8 cellular contexts compared by ENCODE assay signal in the genomic region with DNA sequence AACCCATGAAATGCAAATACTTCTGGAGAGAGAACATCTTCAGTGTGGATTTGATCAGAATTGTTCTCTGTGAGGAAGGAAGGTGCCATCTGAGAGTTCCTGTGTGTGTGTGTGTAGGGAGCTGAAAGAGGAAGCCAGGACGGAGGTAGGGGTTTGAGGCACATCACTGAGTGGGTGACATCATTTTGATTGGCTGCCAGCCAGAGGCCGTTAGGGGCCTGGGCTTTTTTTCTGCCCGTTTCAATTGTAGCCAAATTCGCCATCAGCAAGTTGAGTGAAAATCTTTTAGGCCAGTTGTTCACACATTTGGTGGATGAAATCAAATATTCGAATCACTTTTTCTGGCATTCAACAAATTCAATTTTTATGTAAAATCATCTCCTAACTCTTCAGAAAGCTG. TPM values are rescaled to one million over a fixed set of nuclear protein-coding genes. Genes with fewer than 3 reads are reported as not detected.
DNase-seq lines count a peak whose midpoint lies in the region; ATAC-seq and TF ChIP-seq lines count a peak whose summit lies in the region.

No MANE protein-coding gene starts in this region.

- no peak for TF ChIP-seq EP300 in esophagus muscularis mucosa (IDR thresholded peaks at IDR 0.05)

- 0 out of 2 replicates have a peak, but pooled peaks cover 2% of the 10 kb centered on the region for H3K9me3 ChIP-seq in HAP-1
- peaks cover 0 to 14% (median 11%) of the 10 kb centered on the region in 4 donors for H3K9me3 ChIP-seq in esophagus muscularis mucosa

- intact Hi-C loops in esophagus muscularis mucosa (cut with DNase I): no loop called here

- H3K36me3 ChIP-seq in HAP-1 (replicated peaks): no peaks in the 10 kb centered on the region
- H3K36me3 ChIP-seq in esophagus muscularis mucosa: no peaks in the 10 kb centered on the region

- H3K4me3 ChIP-seq in HAP-1: no peak overlapping the region
- no peak overlapping the region for H3K4me3 ChIP-seq in esophagus muscularis mucosa

- H3K4me1 ChIP-seq in HAP-1 (peaks cover 14% of the 10 kb centered on the region), esophagus muscularis mucosa (no peaks in the 10 kb centered on the region)

- no peak overlapping the region for H3K27ac ChIP-seq in esophagus muscularis mucosa (replicated peaks in 1 of 4)

- TF ChIP-seq CTCF in esophagus muscularis mucosa (IDR thresholded peaks at IDR 0.05): no peak

- ATAC-seq in SK-N-SH treated with all-trans-retinoic acid at 6 μM for 48 hours: peak; percentile 50; the same call in 1 of the 3 replicates
- no peak for ATAC-seq in GM18870 (IDR thresholded peaks at IDR 0.05; ENCODE audit: unreplicated experiment)
- no peak for ATAC-seq in HG02840 (IDR thresholded peaks at IDR 0.05; ENCODE audit: low FRiP score, unreplicated experiment)

- H3K27me3 ChIP-seq in HAP-1 (ENCODE audit: low read depth) (no peaks in the 10 kb centered on the region), esophagus muscularis mucosa (no peaks in the 10 kb centered on the region)

- DNase-seq in ELR (ENCODE audit: low read depth) (peak; percentile 33), HAP-1 (ENCODE audit: low spot score in 2 of 2) (peak; percentile 8 to 66), NCI-H1092 (lab: John Stamatoyannopoulos, UW) (peak; percentile 78), esophagus muscularis mucosa (ENCODE audit: extremely low spot score) (no peak)
- no peak for DNase-seq in activated CD8-positive, alpha-beta memory T cell treated with anti-CD3 and anti-CD28 coated beads for 24 hours

- WGBS in esophagus muscularis mucosa: 23% methylated on average over 5 of the region's 5 CpGs

- in situ Hi-C loops in HAP-1 (cut with MboI; ENCODE audit: low sequenced_read_pairs): loop anchor here (25.0 kb wide), 1 partner anchor 508 kb away; no protein-coding TSS in a partner anchor

- no peak for TF ChIP-seq POLR2A in esophagus muscularis mucosa (IDR thresholded peaks at IDR 0.05; ENCODE audit: low read depth)

TF ChIP-seq in SK-N-SH treated with all-trans-retinoic acid at 6 μM for 48 hours, 23 proteins besides CTCF, POLR2A, EP300 and RAD21:
- TF ChIP-seq CREB5 (CRISPR knock-in tag; IDR thresholded peaks at IDR 0.05; ENCODE audit: low read depth) (peak; percentile 83), OSR1 (CRISPR knock-in tag; IDR thresholded peaks at IDR 0.05) (no peak), PPARA (CRISPR knock-in tag; IDR thresholded peaks at IDR 0.05; ENCODE audit: borderline replicate concordance) (no peak), ZFP3 (CRISPR knock-in tag; IDR thresholded peaks at IDR 0.05) (no peak), PATZ1 (CRISPR knock-in tag; IDR thresholded peaks at IDR 0.05; ENCODE audit: borderline replicate concordance) (no peak), ZNF8 (CRISPR knock-in tag; IDR thresholded peaks at IDR 0.05) (no peak), ESRRG (CRISPR knock-in tag; IDR thresholded peaks at IDR 0.05) (no peak), CSDC2 (CRISPR knock-in tag; IDR thresholded peaks at IDR 0.05) (no peak), ZNF565 (CRISPR knock-in tag; conservative IDR thresholded peaks at IDR 0.05; ENCODE audit: low read depth) (no peak), ZNF70 (CRISPR knock-in tag; IDR thresholded peaks at IDR 0.05) (no peak), SNAI2 (CRISPR knock-in tag; IDR thresholded peaks at IDR 0.05) (no peak), GLIS3 (CRISPR knock-in tag; IDR thresholded peaks at IDR 0.05) (no peak), TSHZ2 (CRISPR knock-in tag; IDR thresholded peaks at IDR 0.05) (peak; percentile 50; the same call in 1 of the 2 replicates), ZC3H10 (CRISPR knock-in tag; IDR thresholded peaks at IDR 0.05) (no peak), ARNTL (CRISPR knock-in tag; IDR thresholded peaks at IDR 0.05; ENCODE audit: borderline replicate concordance, low read depth) (no peak), ISL1 (CRISPR knock-in tag; IDR thresholded peaks at IDR 0.05) (0 out of 2 replicates have a peak, but pooled peaks have one; percentile 21), TCF4 (CRISPR knock-in tag; IDR thresholded peaks at IDR 0.05; ENCODE audit: borderline replicate concordance) (no peak), TOX (CRISPR knock-in tag; IDR thresholded peaks at IDR 0.05; ENCODE audit: borderline replicate concordance) (no peak), ZFP30 (CRISPR knock-in tag; IDR thresholded peaks at IDR 0.05) (no peak), BACH2 (CRISPR knock-in tag; IDR thresholded peaks at IDR 0.05; ENCODE audit: borderline replicate concordance) (no peak)
- TF ChIP-seq, protein P1, sequence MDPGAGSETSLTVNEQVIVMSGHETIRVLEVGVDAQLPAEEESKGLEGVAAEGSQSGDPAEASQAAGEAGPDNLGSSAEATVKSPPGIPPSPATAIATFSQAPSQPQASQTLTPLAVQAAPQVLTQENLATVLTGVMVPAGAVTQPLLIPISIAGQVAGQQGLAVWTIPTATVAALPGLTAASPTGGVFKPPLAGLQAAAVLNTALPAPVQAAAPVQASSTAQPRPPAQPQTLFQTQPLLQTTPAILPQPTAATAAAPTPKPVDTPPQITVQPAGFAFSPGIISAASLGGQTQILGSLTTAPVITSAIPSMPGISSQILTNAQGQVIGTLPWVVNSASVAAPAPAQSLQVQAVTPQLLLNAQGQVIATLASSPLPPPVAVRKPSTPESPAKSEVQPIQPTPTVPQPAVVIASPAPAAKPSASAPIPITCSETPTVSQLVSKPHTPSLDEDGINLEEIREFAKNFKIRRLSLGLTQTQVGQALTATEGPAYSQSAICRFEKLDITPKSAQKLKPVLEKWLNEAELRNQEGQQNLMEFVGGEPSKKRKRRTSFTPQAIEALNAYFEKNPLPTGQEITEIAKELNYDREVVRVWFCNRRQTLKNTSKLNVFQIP (CRISPR knock-in tag; IDR thresholded peaks at IDR 0.05; ENCODE audit: borderline replicate concordance, low read depth): no peak
- TF ChIP-seq, protein P2, sequence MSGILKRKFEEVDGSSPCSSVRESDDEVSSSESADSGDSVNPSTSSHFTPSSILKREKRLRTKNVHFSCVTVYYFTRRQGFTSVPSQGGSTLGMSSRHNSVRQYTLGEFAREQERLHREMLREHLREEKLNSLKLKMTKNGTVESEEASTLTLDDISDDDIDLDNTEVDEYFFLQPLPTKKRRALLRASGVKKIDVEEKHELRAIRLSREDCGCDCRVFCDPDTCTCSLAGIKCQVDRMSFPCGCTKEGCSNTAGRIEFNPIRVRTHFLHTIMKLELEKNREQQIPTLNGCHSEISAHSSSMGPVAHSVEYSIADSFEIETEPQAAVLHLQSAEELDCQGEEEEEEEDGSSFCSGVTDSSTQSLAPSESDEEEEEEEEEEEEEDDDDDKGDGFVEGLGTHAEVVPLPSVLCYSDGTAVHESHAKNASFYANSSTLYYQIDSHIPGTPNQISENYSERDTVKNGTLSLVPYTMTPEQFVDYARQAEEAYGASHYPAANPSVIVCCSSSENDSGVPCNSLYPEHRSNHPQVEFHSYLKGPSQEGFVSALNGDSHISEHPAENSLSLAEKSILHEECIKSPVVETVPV (CRISPR knock-in tag; IDR thresholded peaks at IDR 0.05): no peak

RNA-seq across cellular contexts. Expression of gene TSN, which starts 48.9 kb away (rescaled TPM):
- total RNA-seq in esophagus muscularis mucosa: 10 to 100 TPM; 24.5 to 33.6 (median 26.3) TPM

Comparison
In these comparisons a context has a peak if more than half of its experiments do, and no peak if none do; other contexts are left out.
1. DNase-seq: peak in ELR (single experiment), HAP-1 (2 of 2) and NCI-H1092 (single experiment); none in esophagus muscularis mucosa (single experiment) and activated CD8-positive, alpha-beta memory T cell treated with anti-CD3 and anti-CD28 coated beads for 24 hours (single experiment).